Comparison of ENCODE assay signal across 23 cellular contexts in the genomic region with DNA sequence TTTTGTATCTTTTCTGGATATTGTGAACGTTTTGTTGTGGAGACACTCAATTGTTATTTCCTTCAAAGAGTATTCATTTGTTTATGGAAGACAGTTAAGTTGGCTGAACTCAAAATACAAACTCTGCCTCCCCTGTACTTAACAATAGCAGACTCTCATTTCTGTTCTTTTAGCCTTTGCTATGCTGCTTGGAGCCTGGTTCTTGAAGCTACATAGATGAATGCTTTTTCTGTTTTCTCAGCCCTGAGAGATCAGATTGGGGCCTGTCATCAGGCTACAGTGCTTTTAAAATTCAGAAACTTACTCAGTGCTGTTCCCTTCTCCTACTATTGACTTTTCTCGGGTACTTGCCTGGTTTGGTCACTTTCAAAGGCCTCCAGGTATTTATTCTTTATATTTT.
"Had no signal": no experiment of that assay in that cellular context is flagged by ENCODE, and none has a peak within 500 bp of the region (broad histone marks: within the 10 kb centered on the region; RNA-seq: fewer than 3 reads in every experiment).

No MANE protein-coding gene starts in this region.

- H3K9me3 Mint-ChIP-seq: activated naive CD4-positive, alpha-beta T cell treated with anti-CD3 and anti-CD28 coated beads, Interleukin-2, amount 50 U/mL, for 24 hours; neural crest cell; stimulated activated naive CD8-positive, alpha-beta T cell treated with anti-CD3 and anti-CD28 coated beads, Interleukin-15, Interleukin-2, amounts not matched to agents 100 ng/mL and 50 ng/mL, for 24 hours; T-helper 2 cell treated with Interferon-gamma antibody and Interleukin-4, amounts not matched to agents 5 μg/mL and 100 μg/mL, for 36 hours; WTC11 had no signal

- DNase-seq: activated gamma-delta T cell treated with Interleukin-2 at 50 U/mL for 16 hours; activated T-cell treated with anti-CD3 and anti-CD28 coated beads, Interleukin-2, amount 50 U/mL, for 1 hour; anterior cingulate cortex; body of pancreas; central memory CD4-positive, alpha-beta T cell; dermis blood vessel endothelial cell; effector CD8-positive, alpha-beta T cell; erythroblast; foreskin fibroblast; left ventricle myocardium superior; mesenchymal stem cell; naive thymus-derived CD4-positive, alpha-beta T cell; ovary; right cardiac atrium; stimulated activated CD4-positive, alpha-beta T cell treated with anti-CD3 and anti-CD28 coated beads, Interleukin-4, amount 100 ng/mL, for 24 hours; substantia nigra; T-cell; tibial artery had no signal

- H3K27me3 Mint-ChIP-seq: activated naive CD4-positive, alpha-beta T cell treated with anti-CD3 and anti-CD28 coated beads, Interleukin-2, amount 50 U/mL, for 24 hours; stimulated activated naive CD8-positive, alpha-beta T cell treated with anti-CD3 and anti-CD28 coated beads, Interleukin-15, Interleukin-2, amounts not matched to agents 100 ng/mL and 50 ng/mL, for 24 hours; T-cell had no signal

- H3K36me3 ChIP-seq: ovary, tibial artery had no signal

- H3K36me3 Mint-ChIP-seq: activated naive CD4-positive, alpha-beta T cell treated with anti-CD3 and anti-CD28 coated beads, Interleukin-2, amount 50 U/mL, for 24 hours; naive thymus-derived CD4-positive, alpha-beta T cell; T-cell; WTC11 had no signal

- H3K4me1 ChIP-seq: body of pancreas had no signal

- H3K9me3 ChIP-seq: body of pancreas, ovary, tibial artery had no signal

- H3K4me3 ChIP-seq: body of pancreas, ovary, tibial artery had no signal

- ATAC-seq: body of pancreas; left ventricle myocardium superior; naive thymus-derived CD4-positive, alpha-beta T cell; right cardiac atrium; T-cell; WTC11 had no signal

- H3K27me3 ChIP-seq: body of pancreas, ovary, tibial artery had no signal

- H3K27ac ChIP-seq: body of pancreas, ovary, tibial artery had no signal

- H3K27ac Mint-ChIP-seq: activated naive CD4-positive, alpha-beta T cell treated with anti-CD3 and anti-CD28 coated beads, Interleukin-2, amount 50 U/mL, for 24 hours; naive thymus-derived CD4-positive, alpha-beta T cell; stimulated activated naive CD8-positive, alpha-beta T cell treated with anti-CD3 and anti-CD28 coated beads, Interleukin-15, Interleukin-2, amounts not matched to agents 100 ng/mL and 50 ng/mL, for 24 hours; T-cell; T-helper 2 cell treated with Interferon-gamma antibody and Interleukin-4, amounts not matched to agents 5 μg/mL and 100 μg/mL, for 36 hours; WTC11 had no signal

- H3K4me1 Mint-ChIP-seq: activated naive CD4-positive, alpha-beta T cell treated with anti-CD3 and anti-CD28 coated beads, Interleukin-2, amount 50 U/mL, for 24 hours; naive thymus-derived CD4-positive, alpha-beta T cell; T-cell; WTC11 had no signal

- H3K4me3 Mint-ChIP-seq: activated naive CD4-positive, alpha-beta T cell treated with anti-CD3 and anti-CD28 coated beads, Interleukin-2, amount 50 U/mL, for 24 hours; naive thymus-derived CD4-positive, alpha-beta T cell; neural crest cell; stimulated activated naive CD8-positive, alpha-beta T cell treated with anti-CD3 and anti-CD28 coated beads, Interleukin-15, Interleukin-2, amounts not matched to agents 100 ng/mL and 50 ng/mL, for 24 hours; T-cell; T-helper 2 cell treated with Interferon-gamma antibody and Interleukin-4, amounts not matched to agents 5 μg/mL and 100 μg/mL, for 36 hours; WTC11 had no signal
